In the genomic region with DNA sequence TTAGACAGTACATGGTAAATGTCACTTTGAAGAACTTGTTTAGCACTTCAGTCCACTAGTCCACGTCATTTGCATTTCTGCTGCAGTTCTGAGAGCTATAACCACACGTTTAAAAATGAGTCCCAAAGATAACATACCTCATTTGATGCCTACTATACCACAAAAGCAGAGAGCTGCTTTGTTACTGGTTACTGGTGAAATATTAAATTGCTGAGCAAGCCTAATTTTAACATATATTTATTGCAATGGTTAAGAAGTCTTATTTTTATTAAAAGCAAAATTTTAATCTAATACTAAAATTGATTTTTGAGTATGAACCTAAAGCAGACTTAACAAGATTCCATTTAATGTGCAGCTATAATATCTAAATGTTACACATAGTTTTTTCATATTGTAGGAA, we compare ENCODE assay signal across 33 cellular contexts.
DNase-seq lines count a peak whose midpoint lies in the region; ATAC-seq, FAIRE-seq and TF ChIP-seq lines count a peak whose summit lies in the region.
"Had no signal": no experiment of that assay in that cellular context is flagged by ENCODE, and none has a peak within 500 bp of the region (broad histone marks: within the 10 kb centered on the region; RNA-seq: fewer than 3 reads in every experiment).

No MANE protein-coding gene starts in this region.

- no TSS peak for BruUV-seq in HepG2 (replicated peaks; lab: Mats Ljungman, UMichigan)
- no TSS peak for BruUV-seq in IMR-90 (replicated peaks; lab: Mats Ljungman, UMichigan)
- BruUV-seq in PC-9 (replicated peaks; lab: Mats Ljungman, UMichigan), result no TSS peak

- H3K79me2 ChIP-seq in HepG2 (ENCODE audit: insufficient read depth, low read length), result no peaks in the 10 kb centered on the region
- H3K79me2 ChIP-seq in PC-9 (ENCODE audit: low read depth), result no peaks in the 10 kb centered on the region

- H2AFZ ChIP-seq in HepG2 (ENCODE audit: low read length) (no peak overlapping the region), IMR-90 (replicated peaks; ENCODE audit: low read length, poor library complexity) (no peak overlapping the region), PC-9 (no peak overlapping the region)

- H3K4me2 ChIP-seq in HepG2 (ENCODE audit: low read depth, low read length), result no peak overlapping the region
- H3K4me2 ChIP-seq in A549, result no peak overlapping the region
- no peak overlapping the region for H3K4me2 ChIP-seq in IMR-90 (ENCODE audit: low read depth, low read length)
- H3K4me2 ChIP-seq in PC-9, result no peak overlapping the region
- H3K4me2 ChIP-seq: BLaER1; BLaER1 treated with 17β-estradiol and CSF1 and Interleukin-3, amounts not matched to agents 10 nM and 100 nM had no signal

- POLR2A ChIA-PET in HepG2 (lab: Yijun Ruan, JAX) (no interaction called here), A549 (lab: Yijun Ruan, JAX) (no interaction called here), IMR-90 (lab: Charles Lee; ENCODE audit: unreplicated experiment) (no interaction called here), PC-9 (lab: Charles Lee; ENCODE audit: unreplicated experiment) (no interaction called here)

- dilution Hi-C loops in IMR-90 (cut with HindIII; ENCODE audit: low sequenced_read_pairs, unreplicated experiment), result no loop called here

- no peak overlapping the region for H4K8ac ChIP-seq in IMR-90 (ENCODE audit: low read depth in 2 of 2, low read length in 2 of 2)

- no peak overlapping the region for H2AK9ac ChIP-seq in IMR-90 (replicated peaks; ENCODE audit: low read depth, low read length, poor library complexity)

- WGBS in HepG2 (ENCODE audit: low lambda C conversion rate), result 0% methylated on average over 2 of the region's 2 CpGs
- WGBS in right lobe of liver (ENCODE audit: insufficient coverage, low coverage, low lambda C conversion rate, missing lambda C conversion rate), result 35% methylated on average over 2 of the region's 2 CpGs
- WGBS in A549 (ENCODE audit: missing lambda C conversion rate), result 4% methylated on average over 2 of the region's 2 CpGs
- WGBS in IMR-90 (ENCODE audit: extremely low coverage in 2 of 2, insufficient read length in 1 of 2), 2 experiments, result no CpG with 5 or more reads among the region's 2 CpGs

- no peak overlapping the region for H2BK20ac ChIP-seq in IMR-90 (ENCODE audit: low read depth, low read length)

- no peak overlapping the region for H2BK120ac ChIP-seq in IMR-90 (ENCODE audit: low read depth, low read length)

- H3K4me1 ChIP-seq in HepG2 (ENCODE audit: insufficient read depth, low read length), result no peaks in the 10 kb centered on the region
- H3K4me1 ChIP-seq in right lobe of liver, result no peaks in the 10 kb centered on the region
- no peaks in the 10 kb centered on the region for H3K4me1 ChIP-seq in A549
- no peaks in the 10 kb centered on the region for H3K4me1 ChIP-seq in IMR-90 (ENCODE audit: control insufficient read depth, insufficient read depth, low read length)
- no peaks in the 10 kb centered on the region for H3K4me1 ChIP-seq in vagina
- H3K4me1 ChIP-seq in PC-9 (replicated peaks; ENCODE audit: insufficient read depth), result no peaks in the 10 kb centered on the region
- H3K4me1 ChIP-seq: BE2C; BLaER1; BLaER1 treated with 17β-estradiol and CSF1 and Interleukin-3, amounts not matched to agents 10 nM and 100 nM; Caco-2 had no signal

- H3K4ac ChIP-seq in IMR-90 (ENCODE audit: low read depth, low read length), result no peak overlapping the region

- no peak overlapping the region for H4K91ac ChIP-seq in IMR-90 (ENCODE audit: insufficient read depth, low read depth, low read length)

- CTCF ChIA-PET in HepG2 (lab: Yijun Ruan, JAX; ENCODE audit: low intra/inter-chr PET ratio, low total read pairs) (no interaction called here), A549 (lab: Yijun Ruan, JAX) (no interaction called here), IMR-90 (lab: Yijun Ruan, JAX) (no interaction called here), PC-9 (lab: Charles Lee) (no interaction called here)

- H3K27me3 ChIP-seq in HepG2 (ENCODE audit: control insufficient read depth in 1 of 2, insufficient read depth in 2 of 2, low read length in 2 of 2) (no peaks in the 10 kb centered on the region), right lobe of liver (no peaks in the 10 kb centered on the region), IMR-90 (ENCODE audit: control insufficient read depth, insufficient read depth, low read length) (no peaks in the 10 kb centered on the region), vagina (no peaks in the 10 kb centered on the region), PC-9 (ENCODE audit: insufficient read depth, low read depth) (no peaks in the 10 kb centered on the region)
- H3K27me3 ChIP-seq: BE2C; BLaER1; BLaER1 treated with 17β-estradiol and CSF1 and Interleukin-3, amounts not matched to agents 10 nM and 100 nM had no signal

- H3K79me1 ChIP-seq in IMR-90 (ENCODE audit: low read depth in 1 of 2, low read length in 2 of 2), result no peaks in the 10 kb centered on the region

- in situ Hi-C loops in HepG2 (cut with HindIII; ENCODE audit: extremely low pct_ligation_motif_present, low pct_unique_long_range_greater_than_20kb) (no loop called here), IMR-90 (cut with MboI; ENCODE audit: low sequenced_read_pairs) (no loop called here)

- H3K9me1 ChIP-seq in IMR-90 (ENCODE audit: insufficient read depth, low read length), result no peaks in the 10 kb centered on the region

- no peaks in the 10 kb centered on the region for H3K36me3 ChIP-seq in HepG2 (replicated peaks in 1 of 2; ENCODE audit: control insufficient read depth in 1 of 2, insufficient read depth in 2 of 2, low read length in 2 of 2)
- H3K36me3 ChIP-seq in right lobe of liver, result no peaks in the 10 kb centered on the region
- H3K36me3 ChIP-seq in IMR-90 (ENCODE audit: control insufficient read depth, insufficient read depth, low read length), result no peaks in the 10 kb centered on the region
- H3K36me3 ChIP-seq in vagina, result no peaks in the 10 kb centered on the region
- no peaks in the 10 kb centered on the region for H3K36me3 ChIP-seq in PC-9 (ENCODE audit: low read depth)
- H3K36me3 ChIP-seq: BE2C; BLaER1; BLaER1 treated with 17β-estradiol and CSF1 and Interleukin-3, amounts not matched to agents 10 nM and 100 nM had no signal

- H3K4me3 ChIP-seq in HepG2 (replicated peaks in 1 of 3; ENCODE audit: insufficient read depth in 1 of 3, low read depth in 2 of 3, low read length in 3 of 3) (no peak overlapping the region), right lobe of liver (no peak overlapping the region), A549 (no peak overlapping the region), IMR-90 (ENCODE audit: insufficient read depth, low read depth, low read length) (no peak overlapping the region), vagina (no peak overlapping the region), PC-9 (no peak overlapping the region)
- H3K4me3 ChIP-seq: BLaER1; BLaER1 treated with 17β-estradiol and CSF1 and Interleukin-3, amounts not matched to agents 10 nM and 100 nM had no signal

- no peaks in the 10 kb centered on the region for H4K20me1 ChIP-seq in HepG2 (ENCODE audit: insufficient read depth, low read length)
- no peaks in the 10 kb centered on the region for H4K20me1 ChIP-seq in IMR-90 (ENCODE audit: insufficient read depth, low read length)
- no peaks in the 10 kb centered on the region for H4K20me1 ChIP-seq in PC-9 (ENCODE audit: insufficient read depth)
- H4K20me1 ChIP-seq: BLaER1; BLaER1 treated with 17β-estradiol and CSF1 and Interleukin-3, amounts not matched to agents 10 nM and 100 nM had no signal

- no peaks in the 10 kb centered on the region for H3F3A ChIP-seq in PC-9 (ENCODE audit: insufficient read depth, low read depth)

- no peak overlapping the region for H3K18ac ChIP-seq in IMR-90 (ENCODE audit: low read depth, low read length)

- H3K56ac ChIP-seq in IMR-90 (ENCODE audit: extremely low read depth, insufficient read depth, low read length), result no peak overlapping the region

- H3K9ac ChIP-seq in HepG2 (ENCODE audit: insufficient read depth, low read depth, low read length), result no peak overlapping the region
- H3K9ac ChIP-seq in IMR-90 (ENCODE audit: low read depth, low read length), result no peak overlapping the region
- H3K9ac ChIP-seq: BLaER1; BLaER1 treated with 17β-estradiol and CSF1 and Interleukin-3, amounts not matched to agents 10 nM and 100 nM had no signal

- FAIRE-seq in HepG2 (lab: Jason Lieb, UNC) (no peak), A549 (lab: Jason Lieb, UNC) (no peak)
- FAIRE-seq: D721Med had no signal

- H3K23ac ChIP-seq in IMR-90 (ENCODE audit: low read depth, low read length), result no peak overlapping the region

- intact Hi-C loops in HepG2 (cut with micrococcal nuclease; ENCODE audit: unreplicated experiment), result no loop called here
- intact Hi-C loops in right lobe of liver (cut with DNase I), result no loop called here
- intact Hi-C loops in IMR-90 (cut with micrococcal nuclease), result no loop called here
- intact Hi-C loops in vagina (cut with DNase I), result no loop called here
- intact Hi-C loops in PC-9 (cut with micrococcal nuclease; ENCODE audit: unreplicated experiment), result no loop called here

- peaks cover 45% of the 10 kb centered on the region for H3K9me3 ChIP-seq in HepG2 (ENCODE audit: low read length)
- no peaks in the 10 kb centered on the region for H3K9me3 ChIP-seq in right lobe of liver
- no peaks in the 10 kb centered on the region for H3K9me3 ChIP-seq in A549
- 0 out of 2 replicates have a peak, but pooled peaks cover 2% of the 10 kb centered on the region for H3K9me3 ChIP-seq in IMR-90 (ENCODE audit: control insufficient read depth, insufficient read depth, low read length)
- H3K9me3 ChIP-seq in vagina, result no peaks in the 10 kb centered on the region
- no peaks in the 10 kb centered on the region for H3K9me3 ChIP-seq in PC-9 (ENCODE audit: insufficient read depth, low read depth)
- H3K9me3 ChIP-seq: BE2C; BLaER1; BLaER1 treated with 17β-estradiol and CSF1 and Interleukin-3, amounts not matched to agents 10 nM and 100 nM; Caco-2 had no signal

- no peak for ATAC-seq in HepG2
- ATAC-seq in right lobe of liver, result no peak
- no peak for ATAC-seq in A549
- no peak for ATAC-seq in IMR-90 (ENCODE audit: low read depth)
- ATAC-seq: CD8-positive, alpha-beta T cell had no signal

- no peak for TF ChIP-seq RAD21 in HepG2 (CRISPR knock-in tag; IDR thresholded peaks at IDR 0.05)
- no peak for TF ChIP-seq RAD21 in A549 (conservative IDR thresholded peaks at IDR 0.05 in 1 of 2, IDR thresholded peaks at IDR 0.05 in 1 of 2)
- no peak for TF ChIP-seq RAD21 in IMR-90 (IDR thresholded peaks at IDR 0.05; ENCODE audit: low read length)

- H4K5ac ChIP-seq in IMR-90 (ENCODE audit: low read depth, low read length), result no peak overlapping the region

- TF ChIP-seq EP300 in HepG2 (IDR thresholded peaks at IDR 0.05; ENCODE audit: low read depth in 2 of 2, low read length in 2 of 2) (no peak), HepG2 (CRISPR knock-in tag; IDR thresholded peaks at IDR 0.05; ENCODE audit: borderline replicate concordance) (no peak), A549 (IDR thresholded peaks at IDR 0.05) (no peak)

- H3K27ac ChIP-seq in HepG2 (ENCODE audit: extremely low read length, insufficient read depth, low read length) (no peak overlapping the region), right lobe of liver (no peak overlapping the region), A549 (no peak overlapping the region), IMR-90 (ENCODE audit: insufficient read depth, low read length) (no peak overlapping the region), vagina (no peak overlapping the region), PC-9 (no peak overlapping the region)
- H3K27ac ChIP-seq: 22Rv1; BLaER1; BLaER1 treated with 17β-estradiol and CSF1 and Interleukin-3, amounts not matched to agents 10 nM and 100 nM; C4-2B had no signal

- TF ChIP-seq CTCF in HepG2 (CRISPR knock-in tag; IDR thresholded peaks at IDR 0.05) (no peak), right lobe of liver (IDR thresholded peaks at IDR 0.05) (no peak), A549 (IDR thresholded peaks at IDR 0.05) (no peak), IMR-90 (conservative IDR thresholded peaks at IDR 0.05; ENCODE audit: low read depth, low read length) (no peak), vagina (IDR thresholded peaks at IDR 0.05) (no peak), PC-9 (conservative IDR thresholded peaks at IDR 0.05) (no peak)

- DNase-seq in HepG2 (ENCODE audit: low spot score) (no peak), right lobe of liver (no peak), A549 (ENCODE audit: low read depth in 1 of 2, low spot score in 1 of 2) (no peak), IMR-90 (no peak), NCI-H526 treated with DMSO at 0.1 percent for 48 hours (lab: John Stamatoyannopoulos, UW) (peak; percentile 14), vagina (ENCODE audit: extremely low spot score in 2 of 2) (no peak), PC-9 (no peak)
- DNase-seq in stimulated activated CD4-positive, alpha-beta T cell treated with anti-CD3 and anti-CD28 coated beads, Interleukin-4, amount 100 ng/mL, for 1 hour, result no peak
- DNase-seq: 8988T; ACHN; AML-193; BE2C; C1 segment of cervical spinal cord; Caco-2; Calu3; CD4-positive, alpha-beta memory T cell; CD4-positive, alpha-beta T cell; CD4-positive, CD25-positive, alpha-beta regulatory T cell; CD8-positive, alpha-beta memory T cell; CD8-positive, alpha-beta T cell; COR-L47; DMS 273 treated with DMSO at 0.1 percent for 48 hours; DMS153; DMS53; DMS79; DMS79 treated with DMSO at 0.1 percent for 48 hours; DND-41; EL had no signal

- H2BK15ac ChIP-seq in IMR-90 (ENCODE audit: low read depth, low read length), result no peak overlapping the region

- no peak overlapping the region for H2AK5ac ChIP-seq in IMR-90 (ENCODE audit: low read depth, low read length)

- no peak overlapping the region for H3K14ac ChIP-seq in IMR-90 (replicated peaks; ENCODE audit: low read depth, low read length)

- H3K9me2 ChIP-seq in PC-9 (ENCODE audit: insufficient read depth), result no peaks in the 10 kb centered on the region

- no peak overlapping the region for H2BK5ac ChIP-seq in IMR-90 (ENCODE audit: low read depth, low read length, poor library complexity, severe bottlenecking)

- TF ChIP-seq POLR2A in HepG2 (IDR thresholded peaks at IDR 0.05; ENCODE audit: insufficient read depth in 1 of 2, low read depth in 2 of 2, low read length in 2 of 2), result no peak
- no peak for TF ChIP-seq POLR2A in right lobe of liver (IDR thresholded peaks at IDR 0.05)
- TF ChIP-seq POLR2A in A549 (IDR thresholded peaks at IDR 0.05; ENCODE audit: low read length), result no peak
- TF ChIP-seq POLR2A in IMR-90 (IDR thresholded peaks at IDR 0.05; ENCODE audit: low read depth, low read length), result no peak
- no peak for TF ChIP-seq POLR2A in vagina (IDR thresholded peaks at IDR 0.05)
